In the genomic region with DNA sequence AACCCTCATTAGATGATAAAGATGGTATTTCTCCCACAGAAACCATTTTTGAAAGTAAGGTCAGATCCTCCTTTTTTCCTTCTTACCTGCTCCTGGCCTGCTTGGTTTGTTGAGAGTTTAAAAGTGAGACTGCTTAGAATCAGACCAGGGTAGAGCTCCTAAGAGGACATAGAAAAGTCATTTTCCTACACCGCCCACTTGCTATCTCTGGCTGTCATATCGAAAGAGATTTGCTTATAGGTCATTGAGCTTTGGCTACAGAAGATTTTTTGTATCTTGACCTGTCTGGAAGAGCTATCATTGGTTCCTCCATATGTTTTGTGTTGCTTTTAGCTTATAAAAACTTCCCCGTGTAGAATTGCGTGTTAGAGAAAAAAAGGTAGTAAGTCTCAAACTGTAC, we compare ENCODE assay signal across 17 cellular contexts.
"Had no signal": no experiment of that assay in that cellular context is flagged by ENCODE, and none has a peak within 500 bp of the region (broad histone marks: within the 10 kb centered on the region; RNA-seq: fewer than 3 reads in every experiment).

No MANE protein-coding gene starts in this region.

- H3K27me3 ChIP-seq: tibial nerve had no signal

- H3K27ac ChIP-seq: tibial nerve had no signal

- FAIRE-seq: bronchial epithelial cell, keratinocyte, urothelium cell line had no signal

- H3K4me3 ChIP-seq: lung, tibial nerve had no signal

- H3K9me3 ChIP-seq: tibial nerve had no signal

- DNase-seq: activated B cell treated with CpG ODN at 0.5 μM for 24 hours; activated CD4-positive, alpha-beta T cell treated with anti-CD3 and anti-CD28 coated beads for 48 hours; activated CD8-positive, alpha-beta memory T cell treated with anti-CD3 and anti-CD28 coated beads, Interleukin-2, amount 50 U/mL, for 4 hours; activated gamma-delta T cell; activated T-cell treated with anti-CD3 and anti-CD28 coated beads, Interleukin-2, amount 50 U/mL, for 48 hours; cerebellar nuclear complex; cortex of kidney; head of caudate nucleus; posterior cingulate gyrus; retina; stimulated activated naive CD4-positive, alpha-beta T cell treated with Interleukin-2 at 50 U/mL for 16 hours had no signal

- H3K4me1 ChIP-seq: tibial nerve had no signal

- ATAC-seq: left lobe of liver had no signal
